Comparison of ENCODE assay signal across 8 cellular contexts in the genomic region with DNA sequence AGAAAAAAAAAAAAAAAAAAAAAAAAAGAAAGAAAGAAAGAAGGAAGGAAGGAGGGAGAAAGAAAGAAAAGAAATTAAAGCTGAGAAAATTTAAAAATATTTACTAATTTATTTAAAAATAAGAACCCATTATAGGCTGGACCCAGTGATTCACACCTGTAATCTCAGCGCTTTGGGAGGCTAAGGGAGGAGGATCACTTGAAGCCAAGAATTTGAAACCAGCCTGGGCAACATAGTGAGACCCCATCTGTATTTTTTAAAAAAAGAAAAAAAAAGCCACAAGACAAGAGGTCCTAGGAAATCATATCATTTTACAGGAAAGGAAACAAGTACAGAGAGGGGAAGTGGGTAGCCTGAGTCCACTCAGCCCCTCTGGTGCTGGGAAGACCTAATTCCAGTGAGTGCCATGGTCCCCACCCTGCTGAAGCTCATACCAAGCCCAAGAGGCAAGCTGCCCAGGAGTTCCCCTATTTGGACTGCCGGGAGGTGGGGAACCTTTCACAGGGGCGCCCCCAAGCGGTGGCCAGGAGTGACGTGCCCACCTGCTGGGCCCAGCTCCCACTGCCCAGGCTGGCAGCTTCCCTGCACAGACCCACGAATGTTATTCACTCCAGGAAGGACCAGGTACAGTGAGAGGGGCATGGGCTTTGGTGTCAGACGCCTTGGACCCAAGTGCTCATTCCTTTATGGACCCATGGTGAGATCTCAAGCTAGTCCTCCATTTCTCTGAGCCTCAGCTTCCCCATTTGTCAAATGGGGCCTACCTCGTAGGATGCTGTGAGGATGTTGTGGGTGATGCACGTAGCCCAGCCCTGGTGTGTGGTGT.
DNase-seq lines count a peak whose midpoint lies in the region; ATAC-seq and TF ChIP-seq lines count a peak whose summit lies in the region.

No MANE protein-coding gene starts in this region.

- TF ChIP-seq POLR2A in testis (IDR thresholded peaks at IDR 0.05): no peak

- no peaks in the 10 kb centered on the region for H3K27me3 ChIP-seq in testis

- POLR2A ChIA-PET in activated naive CD8-positive, alpha-beta T cell treated with anti-CD3 and anti-CD28 coated beads, Interleukin-2, amount 10 ng/mL, durations not matched to agents 7 days and 5 days (lab: Charles Lee): interaction anchor here (0.7 to 1.3 kb wide), 2 partner anchors 18 to 264 kb away, joined by 5 read pairs; no protein-coding TSS in a partner anchor

- ATAC-seq in Right ventricle myocardium inferior: peak; percentile 40
- ATAC-seq in activated naive CD8-positive, alpha-beta T cell treated with anti-CD3 and anti-CD28 coated beads, Interleukin-2, amount 10 ng/mL, durations not matched to agents 7 days and 5 days (ENCODE audit: low read depth): no peak
- ATAC-seq in left colon: peak; percentile 40
- no peak for ATAC-seq in HG02642 (IDR thresholded peaks at IDR 0.05; ENCODE audit: poor library complexity, unreplicated experiment)

- no peaks in the 10 kb centered on the region for H3K9me3 Mint-ChIP-seq in activated naive CD8-positive, alpha-beta T cell treated with anti-CD3 and anti-CD28 coated beads, Interleukin-2, amount 10 ng/mL, durations not matched to agents 7 days and 5 days

- H3K27me3 Mint-ChIP-seq in activated naive CD8-positive, alpha-beta T cell treated with anti-CD3 and anti-CD28 coated beads, Interleukin-2, amount 10 ng/mL, durations not matched to agents 7 days and 5 days: no peaks in the 10 kb centered on the region

- H3K4me1 Mint-ChIP-seq in activated naive CD8-positive, alpha-beta T cell treated with anti-CD3 and anti-CD28 coated beads, Interleukin-2, amount 10 ng/mL, durations not matched to agents 7 days and 5 days: no peaks in the 10 kb centered on the region

- intact Hi-C loops in Right ventricle myocardium inferior (cut with DNase I): no loop called here
- intact Hi-C loops in cardiac septum (cut with DNase I): no loop called here
- intact Hi-C loops in left colon (cut with DNase I, micrococcal nuclease): no loop called here
- intact Hi-C loops in testis (cut with DNase I; ENCODE audit: low total_unique reads): no loop called here

- peaks cover 15% of the 10 kb centered on the region for H3K4me1 ChIP-seq in testis

- H3K27ac Mint-ChIP-seq in activated naive CD8-positive, alpha-beta T cell treated with anti-CD3 and anti-CD28 coated beads, Interleukin-2, amount 10 ng/mL, durations not matched to agents 7 days and 5 days: no peak overlapping the region

- no peak overlapping the region for H3K4me3 ChIP-seq in testis

- WGBS in testis, 2 donors: 67 to 97% methylated on average over 3 to 9 of the region's 9 CpGs

- TF ChIP-seq CTCF in testis (IDR thresholded peaks at IDR 0.05): peak in 2 of 3 experiments; percentile 9 to 31

- H3K36me3 Mint-ChIP-seq in activated naive CD8-positive, alpha-beta T cell treated with anti-CD3 and anti-CD28 coated beads, Interleukin-2, amount 10 ng/mL, durations not matched to agents 7 days and 5 days: peaks cover 1% of the 10 kb centered on the region

- H3K36me3 ChIP-seq in testis (ENCODE audit: low read depth, missing control alignments): no peaks in the 10 kb centered on the region

- no peak overlapping the region for H3K4me3 Mint-ChIP-seq in activated naive CD8-positive, alpha-beta T cell treated with anti-CD3 and anti-CD28 coated beads, Interleukin-2, amount 10 ng/mL, durations not matched to agents 7 days and 5 days

- no peak overlapping the region for H3K27ac ChIP-seq in testis

- no peaks in the 10 kb centered on the region for H3K9me3 ChIP-seq in testis

- DNase-seq in Right ventricle myocardium inferior (ENCODE audit: missing footprints) (no peak), cardiac septum (ENCODE audit: low spot score) (no peak), NOMO-1 treated with dmso at 0.1 percent for 144 hours (lab: John Stamatoyannopoulos, UW; ENCODE audit: unreplicated experiment) (peak; percentile 30), left colon (peak in 1 of 2 donors; percentile 54), testis (no peak)
- DNase-seq in activated naive CD8-positive, alpha-beta T cell treated with anti-CD3 and anti-CD28 coated beads, Interleukin-2, amount 10 ng/mL, durations not matched to agents 7 days and 5 days: peak; percentile 61
- no peak for DNase-seq in central memory CD4-positive, alpha-beta T cell

Comparison
In these comparisons a context has a peak if more than half of its experiments do, and no peak if none do; other contexts are left out.
1. ATAC-seq: peak in Right ventricle myocardium inferior (single experiment) and left colon (single experiment); none in activated naive CD8-positive, alpha-beta T cell treated with anti-CD3 and anti-CD28 coated beads, Interleukin-2, amount 10 ng/mL, durations not matched to agents 7 days and 5 days (single experiment) and HG02642 (single experiment).
2. DNase-seq: peak in NOMO-1 treated with dmso at 0.1 percent for 144 hours (single experiment) and activated naive CD8-positive, alpha-beta T cell treated with anti-CD3 and anti-CD28 coated beads, Interleukin-2, amount 10 ng/mL, durations not matched to agents 7 days and 5 days (single experiment); none in Right ventricle myocardium inferior (single experiment), cardiac septum (single experiment), testis (single experiment) and central memory CD4-positive, alpha-beta T cell (single experiment).